ENCODE assay signal across 15 cellular contexts in genomic region chr7:155858521-155859061, GRCh38. TPM values are rescaled to one million over a fixed set of nuclear protein-coding genes. Genes with fewer than 3 reads are reported as not detected.
A peak's percentile ranks its signal among the peaks of the same experiment; 100 is the strongest.
DNase-seq lines count a peak whose midpoint lies in the region; ATAC-seq, FAIRE-seq and TF ChIP-seq lines count a peak whose summit lies in the region.
"Had no signal": no experiment of that assay in that cellular context is flagged by ENCODE, and none has a peak within 500 bp of the region (broad histone marks: within the 10 kb centered on the region; RNA-seq: fewer than 3 reads in every experiment).

No MANE protein-coding gene starts in this region.

- ATAC-seq in HepG2 (no peak), GM21447 (IDR thresholded peaks at IDR 0.05; ENCODE audit: unreplicated experiment) (no peak), GM18907 (IDR thresholded peaks at IDR 0.05; ENCODE audit: unreplicated experiment) (no peak)

- no peaks in the 10 kb centered on the region for H3K27me3 ChIP-seq in colonic mucosa
- H3K27me3 ChIP-seq in HepG2 (ENCODE audit: control insufficient read depth in 1 of 2, insufficient read depth in 2 of 2, low read length in 2 of 2) = peaks cover 0 to 5% of the 10 kb centered on the region in 2 experiments; a peak in 1 of 5 replicates

- no peaks in the 10 kb centered on the region for H4K20me1 ChIP-seq in HepG2 (ENCODE audit: insufficient read depth, low read length)

- no peak for TF ChIP-seq POLR2A in HepG2 (IDR thresholded peaks at IDR 0.05; ENCODE audit: insufficient read depth in 1 of 2, low read depth in 2 of 2, low read length in 2 of 2)

- TF ChIP-seq RAD21 in HepG2 (CRISPR knock-in tag; IDR thresholded peaks at IDR 0.05) = no peak

- in situ Hi-C loops in HepG2 (cut with HindIII; ENCODE audit: extremely low pct_ligation_motif_present, low pct_unique_long_range_greater_than_20kb) = no loop called here

- no peak for FAIRE-seq in HepG2 (lab: Jason Lieb, UNC)
- FAIRE-seq: kidney had no signal

- POLR2A ChIA-PET in HepG2 (lab: Yijun Ruan, JAX) = no interaction called here

- BruUV-seq in HepG2 (replicated peaks; lab: Mats Ljungman, UMichigan) = no TSS peak

- H3K36me3 ChIP-seq in colonic mucosa (no peaks in the 10 kb centered on the region), HepG2 (replicated peaks in 1 of 2; ENCODE audit: control insufficient read depth in 1 of 2, insufficient read depth in 2 of 2, low read length in 2 of 2) (no peaks in the 10 kb centered on the region)
- H3K36me3 ChIP-seq: HAP-1 had no signal

- no peak overlapping the region for H3K27ac ChIP-seq in colonic mucosa
- H3K27ac ChIP-seq in HepG2 (ENCODE audit: extremely low read length, insufficient read depth, low read length) = no peak overlapping the region

- TF ChIP-seq EP300 in HepG2 (IDR thresholded peaks at IDR 0.05; ENCODE audit: low read depth in 2 of 2, low read length in 2 of 2) = no peak
- no peak for TF ChIP-seq EP300 in HepG2 (CRISPR knock-in tag; IDR thresholded peaks at IDR 0.05; ENCODE audit: borderline replicate concordance)

- no peak overlapping the region for H2AFZ ChIP-seq in HepG2 (ENCODE audit: low read length)

- intact Hi-C loops in colonic mucosa (cut with DNase I) (no loop called here), HepG2 (cut with micrococcal nuclease; ENCODE audit: unreplicated experiment) (no loop called here)

- CTCF ChIA-PET in HepG2 (lab: Yijun Ruan, JAX; ENCODE audit: low intra/inter-chr PET ratio, low total read pairs) = no interaction called here

- 0% methylated on average over 3 of the region's 3 CpGs for WGBS in HepG2 (ENCODE audit: low lambda C conversion rate)

- no peaks in the 10 kb centered on the region for H3K79me2 ChIP-seq in HepG2 (ENCODE audit: insufficient read depth, low read length)

- H3K4me1 ChIP-seq in colonic mucosa (no peaks in the 10 kb centered on the region), HepG2 (ENCODE audit: insufficient read depth, low read length) (peaks cover 12% of the 10 kb centered on the region)
- H3K4me1 ChIP-seq: HAP-1 had no signal

- H3K4me2 ChIP-seq in HepG2 (ENCODE audit: low read depth, low read length) = no peak overlapping the region

- DNase-seq in Daoy (ENCODE audit: low read depth) (peak; percentile 63), M059J (ENCODE audit: low read depth) (peak; percentile 93), colonic mucosa (peak; percentile 14), HepG2 (ENCODE audit: low spot score) (no peak), hepatic stellate cell (ENCODE audit: low spot score) (no peak), activated T-cell treated with anti-CD3 and anti-CD28 coated beads for 4 hours (no peak)
- DNase-seq: kidney; NCI-H1105 treated with DMSO at 0.1 percent for 48 hours; NCI-H524; SIG-M5; stimulated activated CD4-positive, alpha-beta T cell treated with anti-CD3 and anti-CD28 coated beads, Interleukin-4, amount 100 ng/mL, for 24 hours; stimulated activated naive CD4-positive, alpha-beta T cell had no signal

- H3K9me3 ChIP-seq in colonic mucosa = no peaks in the 10 kb centered on the region
- no peaks in the 10 kb centered on the region for H3K9me3 ChIP-seq in HepG2 (ENCODE audit: low read length)
- H3K9me3 ChIP-seq: HAP-1 had no signal

- H3K4me3 ChIP-seq in colonic mucosa (no peak overlapping the region), HepG2 (replicated peaks in 1 of 3; ENCODE audit: insufficient read depth in 1 of 3, low read depth in 2 of 3, low read length in 3 of 3) (no peak overlapping the region)
- H3K4me3 ChIP-seq: HAP-1 had no signal

- TF ChIP-seq CTCF in colonic mucosa (IDR thresholded peaks at IDR 0.05) = no peak
- no peak for TF ChIP-seq CTCF in HepG2 (CRISPR knock-in tag; IDR thresholded peaks at IDR 0.05)

- H3K9ac ChIP-seq in colonic mucosa (ENCODE audit: low read depth in 2 of 2, low read length in 2 of 2) = no peak overlapping the region
- no peak overlapping the region for H3K9ac ChIP-seq in HepG2 (ENCODE audit: insufficient read depth, low read depth, low read length)

TF ChIP-seq in HepG2, 621 proteins besides CTCF, POLR2A, EP300 and RAD21:
- TF ChIP-seq MNT (IDR thresholded peaks at IDR 0.05) (peak; percentile 86), ZFP36 (IDR thresholded peaks at IDR 0.05; ENCODE audit: borderline replicate concordance, low read depth, low read length, partially characterized antibody) (no peak), ZNF282 (IDR thresholded peaks at IDR 0.05; ENCODE audit: partially characterized antibody) (peak; percentile 48), HNRNPLL (IDR thresholded peaks at IDR 0.05; ENCODE audit: low read depth, low read length, poor library complexity, severe bottlenecking) (no peak)

RNA-seq across cellular contexts. Expression of gene SHH, which starts 46.3 kb away (rescaled TPM):
- total RNA-seq in Daoy (2014; rRNA removed; shearing (Covaris generic)) = 0.60 and 0.86 TPM in 2 replicates
- not detected in 2 replicates for total RNA-seq in M059J (2014; rRNA removed; shearing (Covaris generic))
- total RNA-seq in colonic mucosa = 1 to 10 TPM; 5.6 to 8.1 TPM
- total RNA-seq in HepG2 (2016; rRNA removed; fragmentation: Illumina TruSeq; extraction: Trizol) = 1.7 and 1.9 TPM in 2 replicates
- 0.10 and 0.53 TPM in 2 replicates for total RNA-seq in HepG2 (2016; cell fraction: cytosol; rRNA removed; fragmentation: Illumina TruSeq; extraction: Trizol; ENCODE audit: low read depth)
- 1.3 and 2.2 TPM in 2 replicates for total RNA-seq in HepG2 (2016; cell fraction: insoluble cytoplasmic fraction; rRNA removed; fragmentation: Illumina TruSeq; extraction: Trizol)
- total RNA-seq in HepG2 (2016; cell fraction: membrane; rRNA removed; fragmentation: Illumina TruSeq; extraction: Trizol) = 0.80 and 1.6 TPM in 2 replicates
- 1.3 TPM in 2 replicates for total RNA-seq in HepG2 (2016; cell fraction: nucleus; rRNA removed; fragmentation: Illumina TruSeq; extraction: Trizol)
- polyA plus RNA-seq in HepG2 (2011; rRNA removed) = 3.4 and 4.9 TPM in 2 replicates
- polyA plus RNA-seq in HepG2 (2011; cell fraction: cytosol; rRNA removed) = 1.9 and 3.3 TPM in 2 replicates
- 12.2 and 16.4 TPM in 2 replicates for polyA plus RNA-seq in HepG2 (2011; cell fraction: nucleus; rRNA removed)
- polyA plus RNA-seq in HepG2 (2012) = 3.5 and 6.3 TPM in 2 replicates
- polyA plus RNA-seq in HepG2 (2016; cell fraction: cytosol; fragmentation: Illumina TruSeq; extraction: Trizol; ENCODE audit: low read depth) = 0.17 TPM in 2 replicates
- polyA plus RNA-seq in HepG2 (2016; cell fraction: insoluble cytoplasmic fraction; fragmentation: Illumina TruSeq; extraction: Trizol; ENCODE audit: low read depth) = 1.8 and 2.1 TPM in 2 replicates
- polyA plus RNA-seq in HepG2 (2016; cell fraction: membrane; fragmentation: Illumina TruSeq; extraction: Trizol; ENCODE audit: low read depth) = 0.12 and 0.47 TPM in 2 replicates
- 3.9 and 4.1 TPM in 2 replicates for polyA plus RNA-seq in HepG2 (2016; cell fraction: nucleus; fragmentation: Illumina TruSeq; extraction: Trizol; ENCODE audit: insufficient read depth, low read depth)
- 9.0 TPM in 1 of 2 replicates, not detected in the other for polyA minus RNA-seq in HepG2 (2011; rRNA and poly(A)+ RNA removed; ENCODE audit: low replicate concordance)
- 4.0 and 5.5 TPM in 2 replicates for polyA minus RNA-seq in HepG2 (2011; cell fraction: cytosol; rRNA and poly(A)+ RNA removed)
- 4.5 and 5.2 TPM in 2 replicates for polyA minus RNA-seq in HepG2 (2011; cell fraction: nucleus; rRNA and poly(A)+ RNA removed)

Comparison
In these comparisons a context has a peak if more than half of its experiments do, and no peak if none do; other contexts are left out.
1. DNase-seq: peak in Daoy (single experiment), M059J (single experiment) and colonic mucosa (single experiment); none in HepG2 (single experiment), hepatic stellate cell (single experiment) and activated T-cell treated with anti-CD3 and anti-CD28 coated beads for 4 hours (single experiment).